ENCODE assay signal across 16 cellular contexts in the genomic region with DNA sequence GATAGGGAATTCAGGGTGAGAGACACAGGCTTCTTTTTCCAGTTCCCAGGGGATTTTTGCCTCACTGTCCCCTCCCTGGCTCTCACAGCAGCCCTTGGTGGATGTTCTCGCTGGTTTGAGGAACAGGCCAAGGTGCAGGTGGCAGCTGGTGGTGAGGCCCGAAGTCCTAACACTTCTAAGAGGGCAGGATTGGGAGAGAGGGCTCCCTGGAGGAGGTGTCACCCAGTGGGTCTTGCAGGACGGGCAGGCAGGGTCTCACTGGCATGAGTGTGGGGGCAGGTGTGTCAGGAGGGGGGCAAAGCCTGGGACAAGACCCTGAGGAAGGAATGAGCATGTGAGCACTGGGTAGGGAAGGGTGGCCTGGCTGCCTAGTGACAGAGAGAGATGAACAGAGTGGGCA. TPM values are rescaled to one million over a fixed set of nuclear protein-coding genes. Genes with fewer than 3 reads are reported as not detected.
DNase-seq lines count a peak whose midpoint lies in the region; ATAC-seq and TF ChIP-seq lines count a peak whose summit lies in the region.
"Had no signal": no experiment of that assay in that cellular context is flagged by ENCODE, and none has a peak within 500 bp of the region (broad histone marks: within the 10 kb centered on the region; RNA-seq: fewer than 3 reads in every experiment).

No MANE protein-coding gene starts in this region.

- H3K27ac ChIP-seq in SK-N-SH (ENCODE audit: low read depth in 2 of 2, low read length in 1 of 2): peak overlapping the region in 1 of 2 experiments; percentile 41; a peak in 1 of 4 replicates
- H3K27ac ChIP-seq in GM23338 (ENCODE audit: low read depth): no peak overlapping the region
- H3K27ac ChIP-seq in osteoblast (ENCODE audit: low read depth, low read length): peak overlapping the region; percentile 65
- peak overlapping the region in 1 of 3 donors; percentile 50 for H3K27ac ChIP-seq in thyroid gland
- H3K27ac ChIP-seq: 22Rv1 had no signal

- no peak for TF ChIP-seq CTCF in SK-N-SH (IDR thresholded peaks at IDR 0.05)
- no peak for TF ChIP-seq CTCF in GM23338 (conservative IDR thresholded peaks at IDR 0.05; ENCODE audit: low read depth in 2 of 2)
- no peak for TF ChIP-seq CTCF in osteoblast (IDR thresholded peaks at IDR 0.05; ENCODE audit: extremely low read depth, low read depth, low read length)
- no peak for TF ChIP-seq CTCF in thyroid gland (IDR thresholded peaks at IDR 0.05)

- WGBS in SK-N-SH (ENCODE audit: low lambda C conversion rate): 80% methylated on average over 1 of the region's 3 CpGs
- WGBS in thyroid gland, 2 donors: 78 to 91% methylated on average over 3 of the region's 3 CpGs

- H3K9me2 ChIP-seq in SK-N-SH: no peaks in the 10 kb centered on the region
- no peaks in the 10 kb centered on the region for H3K9me2 ChIP-seq in GM23338 (ENCODE audit: insufficient read depth)

- H3K4me1 Mint-ChIP-seq in GM23338: peaks cover 2% of the 10 kb centered on the region; the same call in 1 of the 3 replicates
- peaks cover 93% of the 10 kb centered on the region for H3K4me1 Mint-ChIP-seq in activated naive CD8-positive, alpha-beta T cell treated with anti-CD3 and anti-CD28 coated beads, Interleukin-2, amount 50 U/mL, for 24 hours

- H3K4me3 ChIP-seq in SK-N-SH (ENCODE audit: low read depth in 2 of 2, low read length in 1 of 2) (no peak overlapping the region), GM23338 (no peak overlapping the region), osteoblast (ENCODE audit: insufficient read depth, low read length) (no peak overlapping the region), thyroid gland (replicated peaks in 1 of 3) (no peak overlapping the region)
- H3K4me3 ChIP-seq: pancreas had no signal

- H3K36me3 ChIP-seq in SK-N-SH (replicated peaks in 1 of 2; ENCODE audit: control insufficient read depth in 1 of 2, insufficient read depth in 2 of 2, low read length in 1 of 2): peaks cover 0 to 2% of the 10 kb centered on the region in 2 experiments
- H3K36me3 ChIP-seq in GM23338 (ENCODE audit: insufficient read depth): no peaks in the 10 kb centered on the region
- no peaks in the 10 kb centered on the region for H3K36me3 ChIP-seq in osteoblast (ENCODE audit: insufficient read depth, low read length)
- H3K36me3 ChIP-seq in thyroid gland: no peaks in the 10 kb centered on the region
- H3K36me3 ChIP-seq: pancreas had no signal

- H3K79me2 ChIP-seq in SK-N-SH (ENCODE audit: insufficient read depth): no peaks in the 10 kb centered on the region
- H3K79me2 ChIP-seq in GM23338 (replicated peaks; ENCODE audit: insufficient read depth): no peaks in the 10 kb centered on the region
- H3K79me2 ChIP-seq in osteoblast (ENCODE audit: insufficient read depth, low read length): no peaks in the 10 kb centered on the region

- 0 out of 2 replicates have a peak overlapping the region, but pooled peaks have one; percentile 36 for H3K27ac Mint-ChIP-seq in GM23338
- H3K27ac Mint-ChIP-seq in activated naive CD8-positive, alpha-beta T cell treated with anti-CD3 and anti-CD28 coated beads, Interleukin-2, amount 50 U/mL, for 24 hours: peak overlapping the region; percentile 100

- H3K4me2 ChIP-seq in SK-N-SH (no peak overlapping the region), GM23338 (no peak overlapping the region), osteoblast (ENCODE audit: insufficient read depth, low read length) (no peak overlapping the region)

- H3K9ac ChIP-seq in SK-N-SH: no peak overlapping the region

- peaks cover 8% of the 10 kb centered on the region for H3K27me3 Mint-ChIP-seq in GM23338 (ENCODE audit: insufficient read depth, low read depth, poor library complexity)
- H3K27me3 Mint-ChIP-seq in activated naive CD8-positive, alpha-beta T cell treated with anti-CD3 and anti-CD28 coated beads, Interleukin-2, amount 50 U/mL, for 24 hours: peaks cover 3% of the 10 kb centered on the region

- TF ChIP-seq EP300 in SK-N-SH (IDR thresholded peaks at IDR 0.05; ENCODE audit: borderline replicate concordance in 1 of 2, low read depth in 1 of 2, low read length in 1 of 2): no peak

- H3K27me3 ChIP-seq in SK-N-SH (ENCODE audit: insufficient read depth) (no peaks in the 10 kb centered on the region), GM23338 (ENCODE audit: insufficient read depth) (no peaks in the 10 kb centered on the region), osteoblast (ENCODE audit: insufficient read depth, low read length) (no peaks in the 10 kb centered on the region), thyroid gland (no peaks in the 10 kb centered on the region)
- H3K27me3 ChIP-seq: pancreas had no signal

- TF ChIP-seq RAD21 in SK-N-SH (IDR thresholded peaks at IDR 0.05; ENCODE audit: low read length): no peak

- no peaks in the 10 kb centered on the region for H3K9me3 Mint-ChIP-seq in GM23338
- no peaks in the 10 kb centered on the region for H3K9me3 Mint-ChIP-seq in activated naive CD8-positive, alpha-beta T cell treated with anti-CD3 and anti-CD28 coated beads, Interleukin-2, amount 50 U/mL, for 24 hours

- no peak overlapping the region for H3K4me3 Mint-ChIP-seq in GM23338
- H3K4me3 Mint-ChIP-seq in activated naive CD8-positive, alpha-beta T cell treated with anti-CD3 and anti-CD28 coated beads, Interleukin-2, amount 50 U/mL, for 24 hours: peak overlapping the region; percentile 1

- H2AFZ ChIP-seq in SK-N-SH (ENCODE audit: low read depth) (no peak overlapping the region), GM23338 (no peak overlapping the region), osteoblast (ENCODE audit: low read length) (no peak overlapping the region)

- CTCF ChIA-PET in SK-N-SH (lab: Yijun Ruan, JAX): interaction anchor here (1.3 to 5.0 kb wide), 2 partner anchors 13 to 66 kb away, joined by 3 to 29 read pairs; no protein-coding TSS in a partner anchor

- no peaks in the 10 kb centered on the region for H3F3A ChIP-seq in SK-N-SH (replicated peaks; ENCODE audit: insufficient read depth)
- H3F3A ChIP-seq in GM23338 (replicated peaks; ENCODE audit: low read depth): no peaks in the 10 kb centered on the region

- H3K9me3 ChIP-seq in SK-N-SH (no peaks in the 10 kb centered on the region), osteoblast (ENCODE audit: low read depth, low read length) (no peaks in the 10 kb centered on the region), thyroid gland (no peaks in the 10 kb centered on the region)
- H3K9me3 ChIP-seq: pancreas had no signal

- no peaks in the 10 kb centered on the region; the same call in 2 of the 3 replicates for H3K36me3 Mint-ChIP-seq in GM23338 (ENCODE audit: low read depth)
- peaks cover 53% of the 10 kb centered on the region for H3K36me3 Mint-ChIP-seq in activated naive CD8-positive, alpha-beta T cell treated with anti-CD3 and anti-CD28 coated beads, Interleukin-2, amount 50 U/mL, for 24 hours (ENCODE audit: low read depth)

- DNase-seq in SK-N-SH (peak; percentile 8), GM23338 (ENCODE audit: low spot score) (no peak), osteoblast (ENCODE audit: insufficient read length, low spot score, missing footprints) (peak; percentile 75), NOMO-1 treated with dmso at 0.1 percent for 144 hours (lab: John Stamatoyannopoulos, UW; ENCODE audit: unreplicated experiment) (no peak), NCI-H2227 treated with DMSO at 0.1 percent for 48 hours (lab: John Stamatoyannopoulos, UW) (no peak), thyroid gland (no peak)
- DNase-seq in activated naive CD8-positive, alpha-beta T cell treated with anti-CD3 and anti-CD28 coated beads, Interleukin-2, amount 50 U/mL, for 24 hours: no peak
- DNase-seq: activated CD4-positive, CD25-positive, alpha-beta regulatory T cell; dermis blood vessel endothelial cell; DMS79; SHP77; stimulated activated CD4-positive, alpha-beta T cell treated with anti-CD3 and anti-CD28 coated beads, Interleukin-4, amount 100 ng/mL, for 1 hour had no signal

- no peak for TF ChIP-seq POLR2A in thyroid gland (IDR thresholded peaks at IDR 0.05)

- H4K20me1 ChIP-seq in SK-N-SH (ENCODE audit: insufficient read depth) (no peaks in the 10 kb centered on the region), GM23338 (replicated peaks; ENCODE audit: insufficient read depth) (no peaks in the 10 kb centered on the region; the same call in 1 of the 2 replicates), osteoblast (ENCODE audit: insufficient read depth, low read length) (peaks cover 2% of the 10 kb centered on the region)

- ATAC-seq in SK-N-SH treated with all-trans-retinoic acid at 6 μM for 48 hours (no peak), GM23338 (no peak)
- ATAC-seq in activated naive CD8-positive, alpha-beta T cell treated with anti-CD3 and anti-CD28 coated beads, Interleukin-2, amount 50 U/mL, for 24 hours: no peak
- ATAC-seq: left lobe of liver, pancreas had no signal

- POLR2A ChIA-PET in SK-N-SH (lab: Yijun Ruan, JAX): no interaction called here

- intact Hi-C loops in thyroid gland (cut with DNase I): no loop called here

- H3K4me1 ChIP-seq in SK-N-SH (ENCODE audit: control insufficient read depth in 1 of 2, insufficient read depth in 2 of 2, low read depth in 1 of 2, low read length in 1 of 2) (peaks cover 15 to 92% of the 10 kb centered on the region in 2 experiments; a peak in 3 of 4 replicates), GM23338 (ENCODE audit: insufficient read depth) (no peaks in the 10 kb centered on the region), osteoblast (ENCODE audit: insufficient read depth, low read length) (peaks cover 32% of the 10 kb centered on the region), thyroid gland (peaks cover 13 to 42% of the 10 kb centered on the region in 2 donors)
- H3K4me1 ChIP-seq: pancreas had no signal

TF ChIP-seq in SK-N-SH, 30 proteins besides CTCF, POLR2A, EP300 and RAD21 (continues in another document):
- TF ChIP-seq NFIC (IDR thresholded peaks at IDR 0.05; ENCODE audit: borderline replicate concordance): no peak

TF ChIP-seq in SK-N-SH treated with all-trans-retinoic acid at 6 μM for 48 hours, 23 proteins besides CTCF, POLR2A, EP300 and RAD21 (continues in another document):
- TF ChIP-seq ARNTL (CRISPR knock-in tag; IDR thresholded peaks at IDR 0.05; ENCODE audit: borderline replicate concordance, low read depth) (no peak), GLIS3 (CRISPR knock-in tag; IDR thresholded peaks at IDR 0.05) (no peak)

TF ChIP-seq in GM23338, 12 proteins besides CTCF, POLR2A, EP300 and RAD21 (continues in another document):
- no peak for TF ChIP-seq POLR2AphosphoS5 (IDR thresholded peaks at IDR 0.05; ENCODE audit: low read depth)

RNA-seq across cellular contexts. Expression of gene ADORA2A, which starts 9.2 kb away (rescaled TPM):
- 9.3 and 12.0 TPM in 2 replicates for polyA plus RNA-seq in SK-N-SH (2012; rRNA removed)
- 5.1 and 9.7 TPM in 2 replicates for polyA plus RNA-seq in SK-N-SH (2012; cell fraction: cytosol; rRNA removed)
- polyA plus RNA-seq in SK-N-SH (2012; cell fraction: nucleus; rRNA removed): 22.5 and 26.1 TPM in 2 replicates
- total RNA-seq in GM23338 (2014; rRNA removed; shearing (Covaris generic)): 11.0 and 13.5 TPM in 2 replicates
- 3.4 and 4.1 TPM in 2 replicates for polyA plus RNA-seq in GM23338 (2016; fragmentation: Nextera tagmentation; extraction: Ambion mirVana)
- 0.72 and 1.2 TPM in 2 replicates for total RNA-seq in osteoblast
- total RNA-seq in thyroid gland: 1 to 10 TPM; 1.4 to 3.0 (median 2.5) TPM

RNA-seq across cellular contexts. Expression of gene UPB1, which starts 58.6 kb away (rescaled TPM):
- polyA plus RNA-seq in SK-N-SH (2012; rRNA removed): 0.30 and 0.49 TPM in 2 replicates
- 0.14 and 0.20 TPM in 2 replicates for polyA plus RNA-seq in SK-N-SH (2012; cell fraction: cytosol; rRNA removed)
- polyA plus RNA-seq in SK-N-SH (2012; cell fraction: nucleus; rRNA removed): 1.4 and 1.7 TPM in 2 replicates
- total RNA-seq in GM23338 (2014; rRNA removed; shearing (Covaris generic)): 0.16 TPM in 1 of 2 replicates, not detected in the other
- polyA plus RNA-seq in GM23338 (2016; fragmentation: Nextera tagmentation; extraction: Ambion mirVana): 0.13 and 0.14 TPM in 2 replicates
- total RNA-seq in osteoblast: under 0.01 TPM in 1 of 2 replicates, not detected in the other
- not detected for total RNA-seq in thyroid gland

Comparison
In these comparisons a context has a peak if more than half of its experiments do, and no peak if none do; other contexts are left out.
1. DNase-seq: peak in SK-N-SH (single experiment) and osteoblast (single experiment); none in GM23338 (single experiment), activated naive CD8-positive, alpha-beta T cell treated with anti-CD3 and anti-CD28 coated beads, Interleukin-2, amount 50 U/mL, for 24 hours (single experiment), NOMO-1 treated with dmso at 0.1 percent for 144 hours (single experiment), NCI-H2227 treated with DMSO at 0.1 percent for 48 hours (single experiment) and thyroid gland (0 of 2).